9 cellular contexts compared by ENCODE assay signal in the genomic region with DNA sequence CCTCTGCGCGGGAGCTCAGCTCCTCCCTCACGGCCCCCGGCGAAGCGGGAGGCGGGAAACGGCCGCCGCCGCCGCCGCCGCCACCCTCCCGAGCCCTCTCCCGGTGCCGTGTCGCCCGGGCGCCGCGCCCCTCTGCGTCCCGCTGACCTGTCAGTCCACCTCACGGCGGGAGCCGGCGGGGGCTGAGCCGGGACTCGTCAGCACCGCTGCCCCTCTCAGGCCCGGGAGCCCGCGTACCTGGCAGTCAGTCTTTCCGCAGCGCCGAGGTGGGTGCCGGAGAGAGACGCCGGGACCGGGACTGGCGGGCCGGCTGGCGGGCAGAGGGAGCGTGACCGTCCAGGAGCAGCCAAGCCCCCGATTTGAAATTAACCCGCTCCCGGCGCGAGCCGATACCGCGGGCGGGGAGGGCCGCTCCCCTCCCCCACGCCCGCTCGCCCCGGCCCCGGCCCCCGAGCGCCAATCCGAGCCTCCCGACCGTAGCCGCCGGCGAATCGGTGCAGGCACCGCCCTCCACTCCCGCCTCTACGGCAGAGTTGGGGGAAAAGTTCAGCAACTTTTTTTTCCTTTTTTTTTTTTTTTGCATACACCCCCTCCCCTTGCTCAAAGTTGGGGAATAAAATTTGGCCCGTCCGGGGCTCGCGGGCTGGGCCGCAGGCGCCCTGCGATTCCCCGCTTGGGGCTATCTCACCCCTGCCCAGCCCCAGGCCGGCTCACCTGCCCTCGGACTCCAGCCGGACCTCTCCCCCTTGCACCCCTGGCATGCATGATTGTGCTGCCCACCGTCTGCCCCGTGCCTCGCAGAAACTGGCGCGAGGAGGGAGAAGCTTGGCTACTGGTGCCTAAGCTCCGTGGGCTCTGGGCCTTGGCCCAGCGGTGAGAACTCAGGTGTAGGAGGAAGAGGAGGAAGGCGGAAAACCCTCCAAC. TPM values are rescaled to one million over a fixed set of nuclear protein-coding genes. Genes with fewer than 3 reads are reported as not detected.
A peak's percentile ranks its signal among the peaks of the same experiment; 100 is the strongest.
DNase-seq lines count a peak whose midpoint lies in the region; ATAC-seq and TF ChIP-seq lines count a peak whose summit lies in the region.
"Had no signal": no experiment of that assay in that cellular context is flagged by ENCODE, and none has a peak within 500 bp of the region (broad histone marks: within the 10 kb centered on the region; RNA-seq: fewer than 3 reads in every experiment).

No MANE protein-coding gene starts in this region.

- DNase-seq in BE2C (peak; percentile 35), PC-3 (peak; percentile 63), cardiac fibroblast (ENCODE audit: low read depth in 2 of 2) (peak in 1 of 2 donors; percentile 14), lung microvascular endothelial cell (ENCODE audit: low read depth in 2 of 2) (peak; percentile 7 to 35), testis (no peak), T1000 (lab: John Stamatoyannopoulos, UW) (no peak)

- no peak for TF ChIP-seq POLR2A in testis (IDR thresholded peaks at IDR 0.05)

- H3K27me3 ChIP-seq in BE2C: no peaks in the 10 kb centered on the region
- H3K27me3 ChIP-seq in PC-3 (ENCODE audit: low read length): no peaks in the 10 kb centered on the region
- H3K27me3 ChIP-seq in testis: no peaks in the 10 kb centered on the region

- no peaks in the 10 kb centered on the region for H3K4me1 ChIP-seq in BE2C
- H3K4me1 ChIP-seq in PC-3 (ENCODE audit: insufficient read depth, low read length): peaks cover 54% of the 10 kb centered on the region
- H3K4me1 ChIP-seq in testis: peaks cover 4% of the 10 kb centered on the region

- H3K9me3 ChIP-seq in BE2C (no peaks in the 10 kb centered on the region), PC-3 (ENCODE audit: low read length) (no peaks in the 10 kb centered on the region), testis (no peaks in the 10 kb centered on the region)

- CTCF ChIA-PET in PC-3 (lab: Charles Lee): no interaction called here

- 1 to 2% methylated on average over 53 to 54 of the region's 92 CpGs for WGBS in testis, 2 donors

- no peaks in the 10 kb centered on the region for H3K36me3 ChIP-seq in BE2C
- peaks cover 22% of the 10 kb centered on the region; the same call in 1 of the 2 replicates for H3K36me3 ChIP-seq in PC-3 (ENCODE audit: low read depth, low read length)
- no peaks in the 10 kb centered on the region for H3K36me3 ChIP-seq in testis (ENCODE audit: low read depth, missing control alignments)

- H3K4me3 ChIP-seq in BE2C (ENCODE audit: low read depth, low read length) (peak overlapping the region; percentile 82), PC-3 (ENCODE audit: low read length) (peak overlapping the region; percentile 90), cardiac fibroblast (replicated peaks in 1 of 2; ENCODE audit: low read depth in 2 of 2, low read length in 2 of 2) (peak overlapping the region; percentile 71), testis (peak overlapping the region; percentile 58 to 59)

- peak overlapping the region; percentile 91 for H3K9ac ChIP-seq in PC-3 (ENCODE audit: low read length)

- H3K4me2 ChIP-seq in PC-3 (ENCODE audit: low read length): peak overlapping the region; percentile 98

- peaks cover 41% of the 10 kb centered on the region for H3K79me2 ChIP-seq in PC-3 (ENCODE audit: low read length)

- H3K27ac ChIP-seq in PC-3 (ENCODE audit: low read length): peak overlapping the region; percentile 77
- no peak overlapping the region for H3K27ac ChIP-seq in testis

- POLR2A ChIA-PET in PC-3 (lab: Charles Lee; ENCODE audit: unreplicated experiment): interaction anchor here (0.6 kb wide), 1 partner anchor 161 kb away, joined by 3 read pairs; no protein-coding TSS in a partner anchor

- TF ChIP-seq CTCF in BE2C (IDR thresholded peaks at IDR 0.05; ENCODE audit: low read depth, low read length) (no peak), PC-3 (conservative IDR thresholded peaks at IDR 0.05; ENCODE audit: low read depth, low read length) (no peak), cardiac fibroblast (IDR thresholded peaks at IDR 0.05; ENCODE audit: low read depth, low read length) (no peak), testis (IDR thresholded peaks at IDR 0.05) (no peak)

- intact Hi-C loops in PC-3 (cut with micrococcal nuclease) (loop anchor here (2.0 to 10.0 kb wide), 4 partner anchors 81 to 503 kb away; a partner anchor contains a TSS), testis (cut with DNase I; ENCODE audit: low total_unique reads) (no loop called here)

- peak overlapping the region; percentile 88 for H2AFZ ChIP-seq in PC-3 (ENCODE audit: low read length)

- H4K20me1 ChIP-seq in PC-3 (ENCODE audit: low read length): no peaks in the 10 kb centered on the region

- BruUV-seq in PC-3 (replicated peaks; lab: Mats Ljungman, UMichigan): no TSS peak

- H3F3A ChIP-seq in PC-3 (ENCODE audit: low read length, unreplicated experiment): peaks cover 9% of the 10 kb centered on the region

- no peaks in the 10 kb centered on the region for H3K9me2 ChIP-seq in PC-3 (replicated peaks; ENCODE audit: low read length)

- peak; percentile 31 for ATAC-seq in GM18870 (IDR thresholded peaks at IDR 0.05; ENCODE audit: unreplicated experiment)
- peak; percentile 23 for ATAC-seq in HG03025 (IDR thresholded peaks at IDR 0.05; ENCODE audit: low FRiP score, unreplicated experiment)
- peak; percentile 45 for ATAC-seq in PC-3

RNA-seq across cellular contexts. Expression of a gene that starts 0.8 kb away (rescaled TPM):
- polyA plus RNA-seq in BE2C (2012; ENCODE audit: insufficient read depth, insufficient read length, low read depth): 0.40 TPM
- 11.9 and 12.3 TPM in 2 replicates for total RNA-seq in PC-3 (2014; rRNA removed)
- total RNA-seq in lung microvascular endothelial cell: 0.20 and 0.44 TPM in 2 replicates
- total RNA-seq in testis: 1 to 10 TPM; 1.1 to 1.3 TPM
- polyA plus RNA-seq in testis (ENCODE audit: insufficient read depth, low read depth, low replicate concordance): 5.3 TPM

RNA-seq across cellular contexts. Expression of a gene that starts 39.7 kb away (rescaled TPM):
- not detected for polyA plus RNA-seq in BE2C (2012; ENCODE audit: insufficient read depth, insufficient read length, low read depth)
- total RNA-seq in PC-3 (2014; rRNA removed) (not detected in 2 replicates), lung microvascular endothelial cell (not detected in 2 replicates), testis (not detected)
- 20.3 TPM for polyA plus RNA-seq in testis (ENCODE audit: insufficient read depth, low read depth, low replicate concordance)
- total RNA-seq: temporal lobe had no signal

Comparison
In these comparisons a context has a peak if more than half of its experiments do, and no peak if none do; other contexts are left out.
1. DNase-seq: peak in BE2C (single experiment), PC-3 (single experiment) and lung microvascular endothelial cell (2 of 2); none in testis (single experiment) and T1000 (single experiment).
2. Peak in every context shown above with its lines, with median percentiles within 50 percentile points of each other: H3K4me3 ChIP-seq and ATAC-seq.